20 cellular contexts compared by ENCODE assay signal in genomic region chr1:155319536-155319935, GRCh38. TPM values are rescaled to one million over a fixed set of nuclear protein-coding genes. Genes with fewer than 3 reads are reported as not detected.
DNase-seq lines count a peak whose midpoint lies in the region; ATAC-seq and TF ChIP-seq lines count a peak whose summit lies in the region.
"Had no signal": no experiment of that assay in that cellular context is flagged by ENCODE, and none has a peak within 500 bp of the region (broad histone marks: within the 10 kb centered on the region; RNA-seq: fewer than 3 reads in every experiment).

No MANE protein-coding gene starts in this region.

- peaks cover 23% of the 10 kb centered on the region for H3K4me1 ChIP-seq in CD8-positive, alpha-beta T cell (ENCODE audit: insufficient read depth, low read length)
- H3K4me1 ChIP-seq in Panc1 (ENCODE audit: control insufficient read depth, insufficient read depth, low read length) = peaks cover 27% of the 10 kb centered on the region
- peaks cover 20% of the 10 kb centered on the region for H3K4me1 ChIP-seq in osteoblast (ENCODE audit: insufficient read depth, low read length)
- H3K4me1 ChIP-seq in gastroesophageal sphincter = peaks cover 0 to 36% (median 17%) of the 10 kb centered on the region in 3 donors

- no peak for ATAC-seq in CD8-positive, alpha-beta T cell
- ATAC-seq in Panc1 (no peak), gastroesophageal sphincter (no peak), HG03520 (IDR thresholded peaks at IDR 0.05; ENCODE audit: unreplicated experiment) (no peak)
- ATAC-seq: foreskin keratinocyte; right lobe of liver; stimulated activated naive CD8-positive, alpha-beta T cell treated with anti-CD3 and anti-CD28 coated beads, Interleukin-15, amount 100 ng/mL, for 72 hours had no signal

- peaks cover 13% of the 10 kb centered on the region for H4K20me1 ChIP-seq in osteoblast (ENCODE audit: insufficient read depth, low read length)

- POLR2A ChIA-PET in CD8-positive, alpha-beta T cell (lab: Charles Lee) = interaction anchor here (1.1 to 1.6 kb wide), 2 partner anchors 11 to 70 kb away, joined by 3 to 4 read pairs; partner anchors contain the start of gene FDPS
- POLR2A ChIA-PET in Panc1 (lab: Charles Lee) = interaction anchor here (2.0 kb wide), 1 partner anchor 46 kb away, joined by 5 read pairs; the partner anchor contains the start of gene CLK2

- H3K4me2 ChIP-seq in osteoblast (ENCODE audit: insufficient read depth, low read length) = no peak overlapping the region
- H3K4me2 ChIP-seq: KMS-11 had no signal

- no peaks in the 10 kb centered on the region for H3K27me3 ChIP-seq in CD8-positive, alpha-beta T cell (ENCODE audit: insufficient read depth, low read length)
- H3K27me3 ChIP-seq in Panc1 (ENCODE audit: control insufficient read depth, insufficient read depth, low read length) (no peaks in the 10 kb centered on the region), dorsolateral prefrontal cortex (no peaks in the 10 kb centered on the region), osteoblast (ENCODE audit: insufficient read depth, low read length) (no peaks in the 10 kb centered on the region), gastroesophageal sphincter (no peaks in the 10 kb centered on the region)
- H3K27me3 ChIP-seq: foreskin keratinocyte, right lobe of liver had no signal

- no peak for TF ChIP-seq CTCF in CD8-positive, alpha-beta T cell (IDR thresholded peaks at IDR 0.05)
- TF ChIP-seq CTCF in Panc1 (IDR thresholded peaks at IDR 0.05) (no peak), dorsolateral prefrontal cortex (IDR thresholded peaks at IDR 0.05 in 54 of 56, conservative IDR thresholded peaks at IDR 0.05 in 2 of 56; ENCODE audit: low read depth in 1 of 56, partially characterized antibody in 56 of 56) (no peak), osteoblast (IDR thresholded peaks at IDR 0.05; ENCODE audit: extremely low read depth, low read depth, low read length) (no peak), gastroesophageal sphincter (IDR thresholded peaks at IDR 0.05) (no peak)

- peaks cover 10% of the 10 kb centered on the region for H3K79me2 ChIP-seq in osteoblast (ENCODE audit: insufficient read depth, low read length)

- H3K27ac ChIP-seq in CD8-positive, alpha-beta T cell (ENCODE audit: low read depth, low read length) = no peak overlapping the region
- H3K27ac ChIP-seq in Panc1 (ENCODE audit: low read length) (peak overlapping the region; percentile 87), dorsolateral prefrontal cortex (peak overlapping the region in 41 of 59 donors; percentile 73 to 97 (median 93)), osteoblast (ENCODE audit: low read depth, low read length) (no peak overlapping the region), gastroesophageal sphincter (peak overlapping the region in 1 of 4 donors; percentile 98)
- H3K27ac ChIP-seq: foreskin keratinocyte, KMS-11, right lobe of liver had no signal

- H2AFZ ChIP-seq in osteoblast (ENCODE audit: low read length) = no peak overlapping the region

- CTCF ChIA-PET in CD8-positive, alpha-beta T cell (lab: Charles Lee) = interaction anchor here (9.2 kb wide), 1 partner anchor 67 kb away, joined by 152 read pairs; the partner anchor contains the start of gene ENTREP3
- CTCF ChIA-PET in Panc1 (lab: Charles Lee) = no interaction called here

- TF ChIP-seq EP300 in gastroesophageal sphincter (IDR thresholded peaks at IDR 0.05) = no peak

- no peaks in the 10 kb centered on the region for H3K36me3 ChIP-seq in CD8-positive, alpha-beta T cell (ENCODE audit: insufficient read depth, low read length)
- H3K36me3 ChIP-seq in Panc1 (ENCODE audit: control insufficient read depth, insufficient read depth, low read length) (no peaks in the 10 kb centered on the region; the same call in 1 of the 2 replicates), osteoblast (ENCODE audit: insufficient read depth, low read length) (peaks cover 15% of the 10 kb centered on the region), gastroesophageal sphincter (peaks cover 0 to 31% of the 10 kb centered on the region in 2 donors)

- no peak overlapping the region for H3K27ac Mint-ChIP-seq in CD8-positive, alpha-beta T cell

- no peaks in the 10 kb centered on the region for H3K9me3 Mint-ChIP-seq in CD8-positive, alpha-beta T cell
- H3K9me3 Mint-ChIP-seq: mesothelial cell of epicardium; stimulated activated naive CD8-positive, alpha-beta T cell treated with anti-CD3 and anti-CD28 coated beads, Interleukin-15, amount 100 ng/mL, for 72 hours had no signal

- no peak for TF ChIP-seq POLR2A in gastroesophageal sphincter (IDR thresholded peaks at IDR 0.05)

- no peaks in the 10 kb centered on the region for H3K27me3 Mint-ChIP-seq in CD8-positive, alpha-beta T cell (ENCODE audit: low read depth)
- H3K27me3 Mint-ChIP-seq: stimulated activated naive CD8-positive, alpha-beta T cell treated with anti-CD3 and anti-CD28 coated beads, Interleukin-15, amount 100 ng/mL, for 72 hours had no signal

- peaks cover 24% of the 10 kb centered on the region for H3K4me1 Mint-ChIP-seq in CD8-positive, alpha-beta T cell (ENCODE audit: low read depth)

- H3K36me3 Mint-ChIP-seq in CD8-positive, alpha-beta T cell = peaks cover 24% of the 10 kb centered on the region

- no TSS peak for BruUV-seq in Panc1 (replicated peaks; lab: Mats Ljungman, UMichigan)

- H3K4me3 Mint-ChIP-seq in CD8-positive, alpha-beta T cell = peak overlapping the region; percentile 75

- DNase-seq in CD8-positive, alpha-beta T cell = no peak
- DNase-seq in Panc1 (ENCODE audit: low read depth, low spot score) = no peak
- DNase-seq in dorsolateral prefrontal cortex = no peak
- peak; percentile 54 for DNase-seq in osteoblast (ENCODE audit: insufficient read length, low spot score, missing footprints)
- DNase-seq in stimulated activated naive CD4-positive, alpha-beta T cell treated with Interleukin-2 at 50 U/mL for 16 hours (lab: John Stamatoyannopoulos, UW) = no peak
- DNase-seq: activated CD8-positive, alpha-beta memory T cell treated with anti-CD3 and anti-CD28 coated beads, Interleukin-2, amount 50 U/mL, for 4 hours; foreskin keratinocyte; GDM1; NCI-H2029; NCI-H524; occipital lobe; right lobe of liver; SIG-M5; stimulated activated naive CD8-positive, alpha-beta T cell treated with anti-CD3 and anti-CD28 coated beads, Interleukin-15, amount 100 ng/mL, for 72 hours; T-helper 9 cell had no signal

- in situ Hi-C loops in Panc1 (cut with HindIII; ENCODE audit: low pct_unique_long_range_greater_than_20kb, low sequenced_read_pairs) = no loop called here

- no peak overlapping the region for H3K4me3 ChIP-seq in CD8-positive, alpha-beta T cell (ENCODE audit: low read depth, low read length)
- no peak overlapping the region for H3K4me3 ChIP-seq in Panc1 (ENCODE audit: low read depth in 2 of 2, low read length in 2 of 2)
- peak overlapping the region in 2 of 59 donors; percentile 82 to 83 for H3K4me3 ChIP-seq in dorsolateral prefrontal cortex
- no peak overlapping the region for H3K4me3 ChIP-seq in osteoblast (ENCODE audit: insufficient read depth, low read length)
- no peak overlapping the region for H3K4me3 ChIP-seq in gastroesophageal sphincter
- H3K4me3 ChIP-seq: right lobe of liver had no signal

- no peaks in the 10 kb centered on the region for H3K9me3 ChIP-seq in CD8-positive, alpha-beta T cell (ENCODE audit: low read length)
- H3K9me3 ChIP-seq in Panc1 (ENCODE audit: control insufficient read depth, insufficient read depth, low read depth, low read length) = no peaks in the 10 kb centered on the region
- no peaks in the 10 kb centered on the region for H3K9me3 ChIP-seq in osteoblast (ENCODE audit: low read depth, low read length)
- no peaks in the 10 kb centered on the region for H3K9me3 ChIP-seq in gastroesophageal sphincter
- H3K9me3 ChIP-seq: right lobe of liver had no signal

- intact Hi-C loops in CD8-positive, alpha-beta T cell (cut with DNase I, micrococcal nuclease) = no loop called here
- intact Hi-C loops in Panc1 (cut with micrococcal nuclease; ENCODE audit: unreplicated experiment) = no loop called here
- intact Hi-C loops in dorsolateral prefrontal cortex (cut with DNase I) = no loop called here

- 88 to 94% methylated on average over 3 of the region's 5 CpGs for WGBS in gastroesophageal sphincter (ENCODE audit: low coverage in 1 of 2), 2 donors

RNA-seq across cellular contexts. Expression of gene RUSC1, which starts 1.2 kb away (rescaled TPM):
- total RNA-seq in CD8-positive, alpha-beta T cell = 1 to 10 TPM; 7.5 to 7.8 TPM
- total RNA-seq in Panc1 (2021; ENCODE audit: unreplicated experiment) (77.9 TPM), dorsolateral prefrontal cortex (100 to 1,000 TPM in 64 of 120 experiments, 10 to 100 TPM in 56; 35.9 to 141 (median 101) TPM), osteoblast (15.6 and 16.5 TPM in 2 replicates), gastroesophageal sphincter (10 to 100 TPM; 10.8 to 34.2 (median 24.4) TPM)
- polyA plus RNA-seq in Panc1 (2012; ENCODE audit: insufficient read length) = 72.9 TPM

RNA-seq across cellular contexts. Expression of gene FDPS, which starts 10.9 kb away (rescaled TPM):
- 10 to 100 TPM; 38.2 to 38.7 TPM for total RNA-seq in CD8-positive, alpha-beta T cell
- total RNA-seq in Panc1 (2021; ENCODE audit: unreplicated experiment) (255 TPM), dorsolateral prefrontal cortex (100 to 1,000 TPM in 104 of 120 experiments, 10 to 100 TPM in 16; 72.8 to 199 (median 118) TPM), osteoblast (191 and 216 TPM in 2 replicates), gastroesophageal sphincter (100 to 1,000 TPM in 1 of 4 donors, 10 to 100 TPM in 3; 71.2 to 125 (median 81.0) TPM)
- 170 TPM for polyA plus RNA-seq in Panc1 (2012; ENCODE audit: insufficient read length)

RNA-seq across cellular contexts. Expression of gene PKLR, which starts 18.3 kb away (rescaled TPM):
- not detected for total RNA-seq in CD8-positive, alpha-beta T cell
- total RNA-seq in Panc1 (2021; ENCODE audit: unreplicated experiment) (0.13 TPM), dorsolateral prefrontal cortex (1 to 10 TPM in 16 of 120 experiments, under 1 TPM in 86, not detected in 18; 0.17 to 2.2 (median 0.52) TPM), osteoblast (not detected in 2 replicates), gastroesophageal sphincter (not detected)
- not detected for polyA plus RNA-seq in Panc1 (2012; ENCODE audit: insufficient read length)
- total RNA-seq: occipital lobe, urinary bladder had no signal
- polyA plus RNA-seq: urinary bladder had no signal

RNA-seq across cellular contexts. Expression of gene HCN3, which starts 42.3 kb away (rescaled TPM):
- 1 to 10 TPM; 1.3 TPM for total RNA-seq in CD8-positive, alpha-beta T cell
- 7.8 TPM for total RNA-seq in Panc1 (2021; ENCODE audit: unreplicated experiment)
- 8.6 TPM for polyA plus RNA-seq in Panc1 (2012; ENCODE audit: insufficient read length)
- total RNA-seq in dorsolateral prefrontal cortex = 10 to 100 TPM in 94 of 120 experiments, 1 to 10 TPM in 26; 6.0 to 24.1 (median 11.7) TPM
- 2.5 and 2.9 TPM in 2 replicates for total RNA-seq in osteoblast
- total RNA-seq in gastroesophageal sphincter = 1 to 10 TPM in 3 of 4 donors, under 1 TPM in 1; 0.47 to 2.2 (median 1.6) TPM

RNA-seq across cellular contexts. Expression of gene CLK2, which starts 46.2 kb away (rescaled TPM):
- 10 to 100 TPM; 48.6 to 54.4 TPM for total RNA-seq in CD8-positive, alpha-beta T cell
- 43.6 TPM for total RNA-seq in Panc1 (2021; ENCODE audit: unreplicated experiment)
- polyA plus RNA-seq in Panc1 (2012; ENCODE audit: insufficient read length) = 38.2 TPM
- total RNA-seq in dorsolateral prefrontal cortex = 10 to 100 TPM; 24.7 to 58.5 (median 39.4) TPM
- 17.4 and 19.7 TPM in 2 replicates for total RNA-seq in osteoblast
- total RNA-seq in gastroesophageal sphincter = 10 to 100 TPM; 14.4 to 51.4 (median 32.9) TPM

Comparison
In these comparisons a context has a peak if more than half of its experiments do, and no peak if none do; other contexts are left out.
1. H3K27ac ChIP-seq: peak in Panc1 (single experiment) and dorsolateral prefrontal cortex (41 of 59); none in CD8-positive, alpha-beta T cell (single experiment) and osteoblast (single experiment).